19 cellular contexts compared by ENCODE assay signal in the genomic region with DNA sequence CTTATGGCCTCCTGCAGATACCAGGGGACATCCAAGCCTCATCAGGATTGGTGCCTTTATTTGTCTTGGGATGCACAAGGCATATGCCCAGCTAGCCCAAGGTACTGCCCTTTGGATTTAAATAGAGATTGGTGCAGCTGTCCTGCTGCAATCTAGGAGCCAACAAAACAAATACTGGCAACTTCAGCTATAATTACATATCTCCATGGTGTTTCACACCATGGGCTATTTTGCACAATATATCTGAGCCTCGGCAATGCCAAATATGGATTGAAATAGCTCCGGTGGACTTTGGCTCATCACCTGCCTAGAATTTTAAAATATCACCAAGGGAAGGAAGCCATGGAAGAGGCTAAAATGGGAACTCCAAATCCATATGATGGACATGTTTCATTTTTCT.
A peak's percentile ranks its signal among the peaks of the same experiment; 100 is the strongest.
DNase-seq lines count a peak whose midpoint lies in the region; ATAC-seq, FAIRE-seq and TF ChIP-seq lines count a peak whose summit lies in the region.
"Had no signal": no experiment of that assay in that cellular context is flagged by ENCODE, and none has a peak within 500 bp of the region (broad histone marks: within the 10 kb centered on the region; RNA-seq: fewer than 3 reads in every experiment).

No MANE protein-coding gene starts in this region.

- H3K27me3 ChIP-seq in smooth muscle cell (ENCODE audit: low read depth) = no peaks in the 10 kb centered on the region

- H3K9ac ChIP-seq in smooth muscle cell (ENCODE audit: low read depth) = no peak overlapping the region

- no peak for TF ChIP-seq CTCF in smooth muscle cell (IDR thresholded peaks at IDR 0.05; ENCODE audit: borderline replicate concordance, insufficient read depth, poor library complexity, severe bottlenecking)

- WGBS in smooth muscle cell (ENCODE audit: low lambda C conversion rate) = 95% methylated on average over 2 of the region's 2 CpGs

- DNase-seq in NCI-H2196 (lab: John Stamatoyannopoulos, UW; ENCODE audit: unreplicated experiment) (peak; percentile 18), NCI-H2196 treated with DMSO at 0.1 percent for 48 hours (lab: John Stamatoyannopoulos, UW; ENCODE audit: unreplicated experiment) (no peak), NCI-H526 (lab: John Stamatoyannopoulos, UW) (peak; percentile 33 to 40), left colon (no peak), smooth muscle cell (lab: John Stamatoyannopoulos, UW; ENCODE audit: unreplicated experiment) (no peak), frontal cortex (ENCODE audit: low spot score in 2 of 2) (no peak), NCI-H2107 treated with DMSO at 0.1 percent for 48 hours (lab: John Stamatoyannopoulos, UW; ENCODE audit: unreplicated experiment) (no peak), AG08396 (ENCODE audit: low spot score) (no peak)
- DNase-seq: C1 segment of cervical spinal cord, Caco-2, DMS153, IMR-90, Karpas-422, MG63, NCI-H1105 treated with DMSO at 0.1 percent for 48 hours, NCI-H345 had no signal

- no peaks in the 10 kb centered on the region for H3K9me3 ChIP-seq in smooth muscle cell (replicated peaks; ENCODE audit: low read depth)
- H3K9me3 ChIP-seq: Caco-2, HAP-1, MG63 had no signal

- FAIRE-seq in frontal cortex (lab: Jason Lieb, UNC) = no peak
- FAIRE-seq: A204.1 had no signal

- no peak overlapping the region for H3K4me2 ChIP-seq in smooth muscle cell

- H4K20me1 ChIP-seq in smooth muscle cell (ENCODE audit: low read depth) = no peaks in the 10 kb centered on the region

- H3K4me1 ChIP-seq in smooth muscle cell (ENCODE audit: low read depth) = peaks cover 36% of the 10 kb centered on the region
- H3K4me1 ChIP-seq: HAP-1 had no signal

- H3K27ac ChIP-seq in smooth muscle cell (ENCODE audit: low read depth) = peak overlapping the region; percentile 72

- peak; percentile 72 for ATAC-seq in left colon
- ATAC-seq: Panc1 had no signal

- H2AFZ ChIP-seq in smooth muscle cell (ENCODE audit: low read depth) = no peak overlapping the region

- no peak overlapping the region for H3K4me3 ChIP-seq in smooth muscle cell
- H3K4me3 ChIP-seq: HAP-1, MG63 had no signal

- intact Hi-C loops in left colon (cut with DNase I, micrococcal nuclease) = no loop called here

- no peaks in the 10 kb centered on the region for H3K79me2 ChIP-seq in smooth muscle cell (ENCODE audit: low read depth)

- H3F3A ChIP-seq in smooth muscle cell (ENCODE audit: low read depth) = peaks cover 18% of the 10 kb centered on the region

- no peaks in the 10 kb centered on the region for H3K36me3 ChIP-seq in smooth muscle cell (ENCODE audit: low read depth)
- H3K36me3 ChIP-seq: HAP-1, MG63 had no signal

Comparison
In these comparisons a context has a peak if more than half of its experiments do, and no peak if none do; other contexts are left out.
1. DNase-seq: peak in NCI-H2196 (single experiment) and NCI-H526 (2 of 2); none in NCI-H2196 treated with DMSO at 0.1 percent for 48 hours (single experiment), left colon (0 of 2), smooth muscle cell (single experiment), frontal cortex (0 of 2), NCI-H2107 treated with DMSO at 0.1 percent for 48 hours (single experiment) and AG08396 (single experiment).